In the genomic region with DNA sequence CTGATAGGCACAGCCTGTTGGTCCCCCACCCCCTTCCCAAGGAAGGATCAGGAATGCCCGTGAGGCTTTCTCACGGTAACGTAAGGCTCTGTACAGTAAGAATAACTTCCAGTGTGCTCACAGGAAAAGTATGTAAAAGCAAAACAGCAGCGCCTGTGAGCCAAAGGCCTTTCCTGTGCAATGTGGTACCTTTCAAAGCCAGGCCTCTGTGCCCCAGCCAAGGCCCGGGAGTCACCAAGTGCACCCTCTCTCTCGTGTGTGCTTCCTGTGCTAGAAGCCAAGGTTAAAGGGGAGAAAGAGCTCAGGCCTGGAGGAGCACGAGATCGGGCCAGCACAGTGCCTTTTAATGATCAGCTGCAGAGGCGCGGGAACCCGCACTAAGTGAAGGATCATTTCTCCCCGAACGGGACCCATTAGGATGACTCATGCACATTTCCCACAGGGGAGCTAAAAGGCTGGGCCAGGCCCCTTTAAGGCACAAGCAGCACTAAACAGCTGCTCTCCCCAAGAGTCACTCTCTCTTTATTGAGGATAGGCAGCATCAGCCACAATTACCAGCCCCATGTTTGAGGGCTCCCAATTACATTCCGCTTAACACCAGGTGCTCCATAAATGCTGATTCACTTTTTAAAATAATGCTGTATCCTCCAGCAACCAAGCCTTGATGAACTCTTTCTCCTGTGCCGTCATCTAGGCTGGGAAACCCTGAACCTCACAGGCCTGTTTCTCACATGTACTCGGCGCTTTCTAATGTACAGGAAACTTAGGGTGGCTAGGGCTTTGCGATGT, we compare ENCODE assay signal across 9 cellular contexts. TPM values are rescaled to one million over a fixed set of nuclear protein-coding genes. Genes with fewer than 3 reads are reported as not detected.
DNase-seq lines count a peak whose midpoint lies in the region; ATAC-seq and TF ChIP-seq lines count a peak whose summit lies in the region.
"Had no signal": no experiment of that assay in that cellular context is flagged by ENCODE, and none has a peak within 500 bp of the region (broad histone marks: within the 10 kb centered on the region; RNA-seq: fewer than 3 reads in every experiment).

No MANE protein-coding gene starts in this region.

- peaks cover 78% of the 10 kb centered on the region for H3K4me1 ChIP-seq in left ventricle myocardium inferior

- H3K9me3 Mint-ChIP-seq in activated naive CD4-positive, alpha-beta T cell treated with anti-CD3 and anti-CD28 coated beads, Interleukin-2, amount 10 ng/mL, durations not matched to agents 7 days and 5 days = no peaks in the 10 kb centered on the region
- H3K9me3 Mint-ChIP-seq: CD4-positive, CD25-positive, alpha-beta regulatory T cell had no signal

- no peak for TF ChIP-seq CTCF in left ventricle myocardium inferior (IDR thresholded peaks at IDR 0.05; ENCODE audit: borderline replicate concordance)

- H3K36me3 Mint-ChIP-seq in activated naive CD4-positive, alpha-beta T cell treated with anti-CD3 and anti-CD28 coated beads, Interleukin-2, amount 10 ng/mL, durations not matched to agents 7 days and 5 days = no peaks in the 10 kb centered on the region
- H3K36me3 Mint-ChIP-seq: CD4-positive, CD25-positive, alpha-beta regulatory T cell had no signal

- no peaks in the 10 kb centered on the region for H3K9me3 ChIP-seq in left ventricle myocardium inferior (replicated peaks)

- peak; percentile 41 for DNase-seq in NCI-H748 (lab: John Stamatoyannopoulos, UW; ENCODE audit: unreplicated experiment)
- no peak for DNase-seq in NCI-H748 treated with DMSO at 0.1 percent for 48 hours (lab: John Stamatoyannopoulos, UW)
- peak; percentile 80 to 81 for DNase-seq in SW 1271 (lab: John Stamatoyannopoulos, UW)
- DNase-seq in left ventricle myocardium inferior = no peak
- DNase-seq in smooth muscle cell of the brain vasculature (ENCODE audit: low read depth, low spot score) = peak; percentile 80
- no peak for DNase-seq in activated naive CD4-positive, alpha-beta T cell treated with anti-CD3 and anti-CD28 coated beads, Interleukin-2, amount 10 ng/mL, durations not matched to agents 7 days and 5 days
- DNase-seq in GOT3 (lab: John Stamatoyannopoulos, UW) = no peak
- DNase-seq: CD4-positive, CD25-positive, alpha-beta regulatory T cell had no signal

- peak overlapping the region; percentile 2 for H3K4me3 ChIP-seq in left ventricle myocardium inferior

- ATAC-seq in GM21737 (IDR thresholded peaks at IDR 0.05; ENCODE audit: unreplicated experiment) = no peak

- H3K27me3 Mint-ChIP-seq in activated naive CD4-positive, alpha-beta T cell treated with anti-CD3 and anti-CD28 coated beads, Interleukin-2, amount 10 ng/mL, durations not matched to agents 7 days and 5 days = peaks cover 4% of the 10 kb centered on the region
- H3K27me3 Mint-ChIP-seq: CD4-positive, CD25-positive, alpha-beta regulatory T cell had no signal

- H3K27ac ChIP-seq in left ventricle myocardium inferior (replicated peaks) = peak overlapping the region; percentile 82

- H3K27ac Mint-ChIP-seq in activated naive CD4-positive, alpha-beta T cell treated with anti-CD3 and anti-CD28 coated beads, Interleukin-2, amount 10 ng/mL, durations not matched to agents 7 days and 5 days = no peak overlapping the region

- intact Hi-C loops in left ventricle myocardium inferior (cut with micrococcal nuclease) = no loop called here

- H3K4me1 Mint-ChIP-seq in activated naive CD4-positive, alpha-beta T cell treated with anti-CD3 and anti-CD28 coated beads, Interleukin-2, amount 10 ng/mL, durations not matched to agents 7 days and 5 days = no peaks in the 10 kb centered on the region
- H3K4me1 Mint-ChIP-seq: CD4-positive, CD25-positive, alpha-beta regulatory T cell had no signal

- no peaks in the 10 kb centered on the region for H3K27me3 ChIP-seq in left ventricle myocardium inferior (ENCODE audit: low read depth)

- no peaks in the 10 kb centered on the region for H3K36me3 ChIP-seq in left ventricle myocardium inferior

- H3K4me3 Mint-ChIP-seq in activated naive CD4-positive, alpha-beta T cell treated with anti-CD3 and anti-CD28 coated beads, Interleukin-2, amount 10 ng/mL, durations not matched to agents 7 days and 5 days = no peak overlapping the region
- H3K4me3 Mint-ChIP-seq: CD4-positive, CD25-positive, alpha-beta regulatory T cell had no signal

- CTCF ChIA-PET in activated naive CD4-positive, alpha-beta T cell treated with anti-CD3 and anti-CD28 coated beads, Interleukin-2, amount 10 ng/mL, durations not matched to agents 7 days and 5 days (lab: Charles Lee) = interaction anchor here (1.0 to 1.3 kb wide), 3 partner anchors 9 to 12 kb away, joined by 3 to 4 read pairs (median 3); no protein-coding TSS in a partner anchor

RNA-seq across cellular contexts. Expression of a gene that starts 42.8 kb away (rescaled TPM):
- 19.4 TPM for total RNA-seq in left ventricle myocardium inferior

Comparison
In these comparisons a context has a peak if more than half of its experiments do, and no peak if none do; other contexts are left out.
1. DNase-seq: peak in NCI-H748 (single experiment), SW 1271 (2 of 2) and smooth muscle cell of the brain vasculature (single experiment); none in NCI-H748 treated with DMSO at 0.1 percent for 48 hours (single experiment), left ventricle myocardium inferior (single experiment), activated naive CD4-positive, alpha-beta T cell treated with anti-CD3 and anti-CD28 coated beads, Interleukin-2, amount 10 ng/mL, durations not matched to agents 7 days and 5 days (single experiment) and GOT3 (single experiment).